In genomic region chr15:46316024-46316423, GRCh38 we compare ENCODE assay signal across 21 cellular contexts.
A peak's percentile ranks its signal among the peaks of the same experiment; 100 is the strongest.
DNase-seq lines count a peak whose midpoint lies in the region; ATAC-seq, FAIRE-seq and TF ChIP-seq lines count a peak whose summit lies in the region.
"Had no signal": no experiment of that assay in that cellular context is flagged by ENCODE, and none has a peak within 500 bp of the region (broad histone marks: within the 10 kb centered on the region; RNA-seq: fewer than 3 reads in every experiment).

No MANE protein-coding gene starts in this region.

- no peak overlapping the region for H3K4me3 ChIP-seq in heart left ventricle
- H3K4me3 ChIP-seq in right atrium auricular region, result no peak overlapping the region
- no peak overlapping the region for H3K4me3 ChIP-seq in pancreas
- H3K4me3 ChIP-seq: A549, GM23248 had no signal

- no peak for TF ChIP-seq POLR2A in heart left ventricle (IDR thresholded peaks at IDR 0.05)

- H3K9me3 Mint-ChIP-seq in natural killer cell, result peaks cover 0 to 6% of the 10 kb centered on the region in 2 donors
- H3K9me3 Mint-ChIP-seq: CD4-positive, alpha-beta T cell had no signal

- peak; percentile 51 to 72 (median 62) for ATAC-seq in heart left ventricle
- ATAC-seq in left cardiac atrium, result peak; percentile 18 to 55
- ATAC-seq in pancreas, result peak in 3 of 4 donors; percentile 55 to 68 (median 58)
- ATAC-seq in HG02973 (IDR thresholded peaks at IDR 0.05; ENCODE audit: unreplicated experiment), result no peak
- ATAC-seq in natural killer cell, result no peak
- ATAC-seq: A549 had no signal

- H3K27me3 ChIP-seq in heart left ventricle, result no peaks in the 10 kb centered on the region
- no peaks in the 10 kb centered on the region for H3K27me3 ChIP-seq in right atrium auricular region
- no peaks in the 10 kb centered on the region for H3K27me3 ChIP-seq in pancreas

- FAIRE-seq in pancreas (lab: Jason Lieb, UNC), result no peak
- FAIRE-seq: A549, D721Med, G401.6, GM12891, GM19239 had no signal

- no peaks in the 10 kb centered on the region for H3K36me3 Mint-ChIP-seq in natural killer cell

- H3K27ac ChIP-seq in heart left ventricle (no peak overlapping the region), right atrium auricular region (no peak overlapping the region), pancreas (no peak overlapping the region)
- H3K27ac ChIP-seq: 22Rv1, A549, C4-2B, GM23248, HL-60 had no signal

- intact Hi-C loops in heart left ventricle (cut with DNase I) (loop anchor here in 4 of 10 donors (10.0 kb wide), 6 partner anchors 189 to 1669 kb away; no protein-coding TSS in a partner anchor), left cardiac atrium (cut with DNase I) (loop anchor here in 1 of 2 donors (10.0 kb wide), 2 partner anchors 521 to 601 kb away; no protein-coding TSS in a partner anchor), pancreas (cut with DNase I) (no loop called here), natural killer cell (cut with micrococcal nuclease) (no loop called here)

- WGBS in heart left ventricle, 4 donors, result 41 to 71% (median 62%) methylated on average over 1 of the region's 1 CpG
- WGBS in pancreas, 2 donors, result 68 to 69% methylated on average over 1 of the region's 1 CpG

- TF ChIP-seq CTCF in heart left ventricle (IDR thresholded peaks at IDR 0.05), result no peak
- TF ChIP-seq CTCF in right atrium auricular region (IDR thresholded peaks at IDR 0.05), result no peak
- no peak for TF ChIP-seq CTCF in pancreas (IDR thresholded peaks at IDR 0.05)
- TF ChIP-seq CTCF in natural killer cell (IDR thresholded peaks at IDR 0.05), result no peak

- H3K36me3 ChIP-seq in heart left ventricle (no peaks in the 10 kb centered on the region), right atrium auricular region (no peaks in the 10 kb centered on the region), pancreas (no peaks in the 10 kb centered on the region)

- H3K4me1 Mint-ChIP-seq in natural killer cell, result no peaks in the 10 kb centered on the region

- H3K4me3 Mint-ChIP-seq in natural killer cell, result no peak overlapping the region
- H3K4me3 Mint-ChIP-seq: CD4-positive, alpha-beta T cell had no signal

- no peaks in the 10 kb centered on the region for H3K9me3 ChIP-seq in heart left ventricle
- no peaks in the 10 kb centered on the region for H3K9me3 ChIP-seq in right atrium auricular region
- H3K9me3 ChIP-seq in pancreas, result no peaks in the 10 kb centered on the region
- H3K9me3 ChIP-seq: A549, Caco-2 had no signal

- peaks cover 0 to 16% (median 0%) of the 10 kb centered on the region in 12 donors for H3K4me1 ChIP-seq in heart left ventricle
- peaks cover 0 to 5% of the 10 kb centered on the region in 2 donors for H3K4me1 ChIP-seq in right atrium auricular region
- peaks cover 0 to 5% (median 3%) of the 10 kb centered on the region in 3 donors for H3K4me1 ChIP-seq in pancreas
- H3K4me1 ChIP-seq: A549, Caco-2 had no signal

- DNase-seq in NCI-H1694 treated with DMSO at 0.1 percent for 48 hours (lab: John Stamatoyannopoulos, UW) (peak; percentile 3), NCI-H1694 (lab: John Stamatoyannopoulos, UW) (no peak), heart left ventricle (peak in 1 of 5 donors; percentile 37), right atrium auricular region (ENCODE audit: low spot score) (no peak), left cardiac atrium (no peak), pancreas (no peak), natural killer cell (no peak)
- DNase-seq: AML-193; Caco-2; CD4-positive, alpha-beta T cell; GM23248; HCEC 1CT had no signal

- no peak overlapping the region for H3K27ac Mint-ChIP-seq in natural killer cell
- H3K27ac Mint-ChIP-seq: CD4-positive, alpha-beta T cell had no signal

- H3K27me3 Mint-ChIP-seq in natural killer cell (ENCODE audit: low read depth in 2 of 2), result no peaks in the 10 kb centered on the region
- H3K27me3 Mint-ChIP-seq: CD4-positive, alpha-beta T cell had no signal

Comparison
In these comparisons a context has a peak if more than half of its experiments do, and no peak if none do; other contexts are left out.
1. ATAC-seq: peak in heart left ventricle (4 of 4), left cardiac atrium (2 of 2) and pancreas (3 of 4); none in HG02973 (single experiment) and natural killer cell (0 of 3).